ENCODE assay signal across 1 cellular context in genomic region chr9:134328841-134329575, GRCh38.
TF ChIP-seq lines count a peak whose summit lies in the region.

No MANE protein-coding gene starts in this region.

TF ChIP-seq in HepG2, 621 proteins besides CTCF, POLR2A, EP300 and RAD21 (continued from another document and continues in another):
- TF ChIP-seq AKNA (CRISPR knock-in tag; IDR thresholded peaks at IDR 0.05; ENCODE audit: borderline replicate concordance): peak; percentile 82; the same call in 1 of the 2 replicates
- TF ChIP-seq NPAS2 (CRISPR knock-in tag; IDR thresholded peaks at IDR 0.05; ENCODE audit: borderline replicate concordance): no peak
- TF ChIP-seq ZNF777 (CRISPR knock-in tag; IDR thresholded peaks at IDR 0.05): peak; percentile 91
- TF ChIP-seq MAX (IDR thresholded peaks at IDR 0.05): no peak
- no peak for TF ChIP-seq ZNF362 (CRISPR knock-in tag; IDR thresholded peaks at IDR 0.05; ENCODE audit: borderline replicate concordance)
- no peak for TF ChIP-seq ZNF75D (CRISPR knock-in tag; IDR thresholded peaks at IDR 0.05; ENCODE audit: borderline replicate concordance)
- TF ChIP-seq CBX2 (IDR thresholded peaks at IDR 0.05; ENCODE audit: low read depth, low read length): no peak
- no peak for TF ChIP-seq CBX2 (CRISPR knock-in tag; IDR thresholded peaks at IDR 0.05; ENCODE audit: low read depth)
- TF ChIP-seq GATAD1 (CRISPR knock-in tag; IDR thresholded peaks at IDR 0.05): no peak
- TF ChIP-seq ZNF30 (CRISPR knock-in tag; IDR thresholded peaks at IDR 0.05): no peak
- TF ChIP-seq ZBTB20 (CRISPR knock-in tag; IDR thresholded peaks at IDR 0.05; ENCODE audit: borderline replicate concordance, low read depth): no peak
- no peak; the same call in 1 of the 2 replicates for TF ChIP-seq KLF6 (CRISPR knock-in tag; IDR thresholded peaks at IDR 0.05)
- TF ChIP-seq CEBPZ (IDR thresholded peaks at IDR 0.05; ENCODE audit: low read length): no peak
- TF ChIP-seq ZNF747 (CRISPR knock-in tag; IDR thresholded peaks at IDR 0.05; ENCODE audit: borderline replicate concordance): peak; percentile 66; the same call in 1 of the 2 replicates
- no peak; the same call in 1 of the 2 replicates for TF ChIP-seq ZMYM4 (CRISPR knock-in tag; IDR thresholded peaks at IDR 0.05)
- peak; percentile 51; the same call in 1 of the 2 replicates for TF ChIP-seq ZNF343 (CRISPR knock-in tag; IDR thresholded peaks at IDR 0.05)
- peak; percentile 93 for TF ChIP-seq ARID2 (CRISPR knock-in tag; IDR thresholded peaks at IDR 0.05; ENCODE audit: borderline replicate concordance)
- TF ChIP-seq ZNF720 (CRISPR knock-in tag; IDR thresholded peaks at IDR 0.05): no peak
- 0 out of 2 replicates have a peak, but pooled peaks have one; percentile 8 for TF ChIP-seq ZNF557 (CRISPR knock-in tag; IDR thresholded peaks at IDR 0.05)
- no peak for TF ChIP-seq MAF1 (CRISPR knock-in tag; IDR thresholded peaks at IDR 0.05; ENCODE audit: borderline replicate concordance)
- TF ChIP-seq ZBTB10 (CRISPR knock-in tag; IDR thresholded peaks at IDR 0.05; ENCODE audit: borderline replicate concordance): no peak; the same call in 1 of the 2 replicates
- no peak for TF ChIP-seq EHMT2 (IDR thresholded peaks at IDR 0.05; ENCODE audit: borderline replicate concordance, low read depth, low read length)
- no peak for TF ChIP-seq RCOR2 (CRISPR knock-in tag; IDR thresholded peaks at IDR 0.05)
- peak; percentile 75; the same call in 1 of the 2 replicates for TF ChIP-seq AKAP8 (CRISPR knock-in tag; IDR thresholded peaks at IDR 0.05)
- no peak for TF ChIP-seq CCAR2 (optimal IDR thresholded peaks at IDR 0.05; ENCODE audit: low read depth, low read length)
- no peak for TF ChIP-seq NR2F1 (CRISPR knock-in tag; IDR thresholded peaks at IDR 0.05)
- peak; percentile 42 for TF ChIP-seq YY1 (IDR thresholded peaks at IDR 0.05; ENCODE audit: insufficient read depth, insufficient replicate concordance, low read depth, low read length)
- peak; percentile 68; the same call in 1 of the 2 replicates for TF ChIP-seq GABPB1 (CRISPR knock-in tag; IDR thresholded peaks at IDR 0.05)
- peak; percentile 24; the same call in 1 of the 2 replicates for TF ChIP-seq SOX5 (CRISPR knock-in tag; IDR thresholded peaks at IDR 0.05; ENCODE audit: borderline replicate concordance)
- TF ChIP-seq ZNF577 (CRISPR knock-in tag; IDR thresholded peaks at IDR 0.05; ENCODE audit: borderline replicate concordance, low read depth): no peak
- peak; percentile 99 for TF ChIP-seq FOXP4 (CRISPR knock-in tag; IDR thresholded peaks at IDR 0.05)
- no peak for TF ChIP-seq NCOA5 (CRISPR knock-in tag; IDR thresholded peaks at IDR 0.05)
- TF ChIP-seq ZNF275 (CRISPR knock-in tag; IDR thresholded peaks at IDR 0.05; ENCODE audit: borderline replicate concordance): peak; percentile 84; the same call in 1 of the 2 replicates
- peak; percentile 45; the same call in 1 of the 2 replicates for TF ChIP-seq RAD51 (IDR thresholded peaks at IDR 0.05; ENCODE audit: borderline replicate concordance)
- no peak for TF ChIP-seq RFXANK (CRISPR knock-in tag; IDR thresholded peaks at IDR 0.05)
- peak; percentile 36; the same call in 1 of the 2 replicates for TF ChIP-seq HNRNPL (IDR thresholded peaks at IDR 0.05; ENCODE audit: low read depth, low read length)
- no peak for TF ChIP-seq HMGXB3 (CRISPR knock-in tag; IDR thresholded peaks at IDR 0.05; ENCODE audit: borderline replicate concordance)
- no peak for TF ChIP-seq ZBTB38 (CRISPR knock-in tag; IDR thresholded peaks at IDR 0.05)
- no peak for TF ChIP-seq ZBTB42 (CRISPR knock-in tag; IDR thresholded peaks at IDR 0.05)
- TF ChIP-seq GTF3A (CRISPR knock-in tag; conservative IDR thresholded peaks at IDR 0.05): no peak; the same call in 1 of the 2 replicates
- TF ChIP-seq SMYD3 (CRISPR knock-in tag; IDR thresholded peaks at IDR 0.05): peak; percentile 67; the same call in 1 of the 2 replicates
